In the genomic region with DNA sequence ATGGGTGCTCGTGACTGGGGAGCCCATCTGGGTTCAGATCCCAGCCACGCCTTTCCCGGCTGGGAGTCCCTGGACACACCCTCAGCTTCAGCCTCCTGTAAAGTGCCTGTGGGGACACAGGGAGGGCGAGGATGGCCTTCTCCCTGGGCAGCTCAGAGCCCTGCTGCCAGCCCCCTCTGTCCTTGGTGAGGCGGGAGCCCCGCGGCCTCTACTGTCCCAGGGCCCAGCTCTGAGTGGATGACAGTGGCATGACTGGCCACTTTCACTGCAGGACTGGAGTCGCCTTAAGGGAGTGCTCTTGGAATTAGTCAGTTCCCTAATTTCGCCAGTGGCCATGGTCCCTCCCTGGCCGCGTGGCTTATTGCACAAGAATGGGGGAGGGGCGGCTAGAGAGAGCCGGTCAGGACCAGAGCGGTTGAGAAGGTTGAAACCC, we compare ENCODE assay signal across 9 cellular contexts. TPM values are rescaled to one million over a fixed set of nuclear protein-coding genes. Genes with fewer than 3 reads are reported as not detected.
DNase-seq lines count a peak whose midpoint lies in the region; ATAC-seq and TF ChIP-seq lines count a peak whose summit lies in the region.
"Had no signal": no experiment of that assay in that cellular context is flagged by ENCODE, and none has a peak within 500 bp of the region (broad histone marks: within the 10 kb centered on the region; RNA-seq: fewer than 3 reads in every experiment).

No MANE protein-coding gene starts in this region.

- H3K36me3 Mint-ChIP-seq in CD4-positive, alpha-beta memory T cell, result peaks cover 0 to 9% of the 10 kb centered on the region in 2 donors

- intact Hi-C loops in colonic mucosa (cut with DNase I) (no loop called here), lower lobe of right lung (cut with DNase I) (no loop called here)
- intact Hi-C loops in CD4-positive, alpha-beta memory T cell (cut with micrococcal nuclease), result loop anchor here (10.0 kb wide), 1 partner anchor 411 kb away; the partner anchor contains the start of gene ASNS

- H3K4me3 ChIP-seq in colonic mucosa (no peak overlapping the region), lower lobe of right lung (peak overlapping the region; percentile 87)
- no peak overlapping the region for H3K4me3 ChIP-seq in CD4-positive, alpha-beta memory T cell (ENCODE audit: low read length in 2 of 2)

- DNase-seq in MV-4-11 (lab: John Stamatoyannopoulos, UW), result peak; percentile 74
- peak; percentile 63 for DNase-seq in colonic mucosa
- peak; percentile 80 for DNase-seq in lower lobe of right lung
- DNase-seq in ureter (ENCODE audit: low spot score), result peak; percentile 82
- no peak for DNase-seq in NCI-H2107 treated with DMSO at 0.1 percent for 48 hours (lab: John Stamatoyannopoulos, UW; ENCODE audit: unreplicated experiment)
- no peak for DNase-seq in CD4-positive, alpha-beta memory T cell
- no peak for DNase-seq in mesenteric fat pad (ENCODE audit: low spot score)
- DNase-seq: activated CD8-positive, alpha-beta memory T cell treated with anti-CD3 and anti-CD28 coated beads, Interleukin-2, amount 50 U/mL, for 4 hours had no signal

- peak overlapping the region; percentile 64 to 99 for H3K9ac ChIP-seq in colonic mucosa (ENCODE audit: low read depth in 2 of 2, low read length in 2 of 2)

- peak overlapping the region; percentile 91 for H3K27ac ChIP-seq in colonic mucosa
- peak overlapping the region; percentile 96 for H3K27ac ChIP-seq in lower lobe of right lung
- H3K27ac ChIP-seq in CD4-positive, alpha-beta memory T cell (ENCODE audit: low read depth, low read length), result no peak overlapping the region

- H3K36me3 ChIP-seq in colonic mucosa, result no peaks in the 10 kb centered on the region
- peaks cover 60% of the 10 kb centered on the region for H3K36me3 ChIP-seq in lower lobe of right lung
- H3K36me3 ChIP-seq in CD4-positive, alpha-beta memory T cell (ENCODE audit: insufficient read depth, low read length), result no peaks in the 10 kb centered on the region

- peaks cover 44% of the 10 kb centered on the region for H3K4me1 ChIP-seq in colonic mucosa
- peaks cover 71% of the 10 kb centered on the region for H3K4me1 ChIP-seq in lower lobe of right lung
- H3K4me1 ChIP-seq in CD4-positive, alpha-beta memory T cell (ENCODE audit: insufficient read depth, low read length), result peaks cover 37% of the 10 kb centered on the region

- H3K9me3 ChIP-seq in colonic mucosa, result no peaks in the 10 kb centered on the region
- no peaks in the 10 kb centered on the region for H3K9me3 ChIP-seq in lower lobe of right lung
- no peaks in the 10 kb centered on the region for H3K9me3 ChIP-seq in CD4-positive, alpha-beta memory T cell (ENCODE audit: control insufficient read depth in 1 of 2, low read length in 2 of 2)

- peak overlapping the region in 2 of 7 donors; percentile 15 to 27 for H3K27ac Mint-ChIP-seq in CD4-positive, alpha-beta memory T cell

- TF ChIP-seq CTCF in colonic mucosa (IDR thresholded peaks at IDR 0.05) (no peak), lower lobe of right lung (IDR thresholded peaks at IDR 0.05) (no peak)

- CTCF ChIA-PET in CD4-positive, alpha-beta memory T cell (lab: Charles Lee; ENCODE audit: partially characterized antibody), result interaction anchor here (0.5 kb wide), 1 partner anchor 1715 kb away, joined by 3 read pairs; no protein-coding TSS in a partner anchor

- H3K4me3 Mint-ChIP-seq in CD4-positive, alpha-beta memory T cell, result no peak overlapping the region

- H3K4me1 Mint-ChIP-seq in CD4-positive, alpha-beta memory T cell, result peaks cover 12 to 47% (median 27%) of the 10 kb centered on the region in 4 donors

- peak; percentile 2 to 12 for ATAC-seq in lower lobe of right lung
- no peak for ATAC-seq in GM21367 (IDR thresholded peaks at IDR 0.05; ENCODE audit: unreplicated experiment)

- no peaks in the 10 kb centered on the region for H3K27me3 ChIP-seq in colonic mucosa
- no peaks in the 10 kb centered on the region for H3K27me3 ChIP-seq in lower lobe of right lung (ENCODE audit: low read depth)
- H3K27me3 ChIP-seq in CD4-positive, alpha-beta memory T cell (ENCODE audit: insufficient read depth, low read length), result no peaks in the 10 kb centered on the region

- peaks cover 0 to 2% (median 0%) of the 10 kb centered on the region in 8 donors for H3K9me3 Mint-ChIP-seq in CD4-positive, alpha-beta memory T cell

- POLR2A ChIA-PET in CD4-positive, alpha-beta memory T cell (lab: Charles Lee; ENCODE audit: partially characterized antibody), result interaction anchor here (2.0 kb wide), 1 partner anchor 34 kb away, joined by 16 read pairs; the partner anchor contains the start of gene TECPR1

- no peaks in the 10 kb centered on the region for H3K27me3 Mint-ChIP-seq in CD4-positive, alpha-beta memory T cell

RNA-seq across cellular contexts. Expression of gene BRI3, which starts 4.6 kb away (rescaled TPM):
- 100 to 1,000 TPM; 152 to 187 TPM for total RNA-seq in colonic mucosa
- total RNA-seq in lower lobe of right lung, result 516 TPM
- 141 TPM for total RNA-seq in ureter
- 10 to 100 TPM; 73.8 to 80.4 TPM for total RNA-seq in CD4-positive, alpha-beta memory T cell
- 10 to 100 TPM; 14.6 to 19.0 TPM for polyA plus RNA-seq in CD4-positive, alpha-beta memory T cell
- total RNA-seq in mesenteric fat pad, result 355 TPM

RNA-seq across cellular contexts. Expression of gene TECPR1, which starts 34.1 kb away (rescaled TPM):
- total RNA-seq in colonic mucosa, result 10 to 100 TPM; 20.3 to 44.5 TPM
- total RNA-seq in lower lobe of right lung, result 50.1 TPM
- total RNA-seq in ureter, result 37.9 TPM
- 100 to 1,000 TPM; 140 to 147 TPM for total RNA-seq in CD4-positive, alpha-beta memory T cell
- 10 to 100 TPM; 17.3 to 31.7 TPM for polyA plus RNA-seq in CD4-positive, alpha-beta memory T cell
- 25.5 TPM for total RNA-seq in mesenteric fat pad

Comparison
In these comparisons a context has a peak if more than half of its experiments do, and no peak if none do; other contexts are left out.
1. DNase-seq: peak in MV-4-11 (single experiment), colonic mucosa (single experiment), lower lobe of right lung (single experiment) and ureter (single experiment); none in NCI-H2107 treated with DMSO at 0.1 percent for 48 hours (single experiment), CD4-positive, alpha-beta memory T cell (0 of 5) and mesenteric fat pad (single experiment).